In genomic region chr15:82571722-82572222, GRCh38 we compare ENCODE assay signal across 8 cellular contexts. TPM values are rescaled to one million over a fixed set of nuclear protein-coding genes. Genes with fewer than 3 reads are reported as not detected.
A peak's percentile ranks its signal among the peaks of the same experiment; 100 is the strongest.
DNase-seq lines count a peak whose midpoint lies in the region; ATAC-seq lines count a peak whose summit lies in the region.

No MANE protein-coding gene starts in this region.

- H3K36me3 ChIP-seq in iPS DF 6.9 (ENCODE audit: control insufficient read depth, insufficient read depth, low read length), result no peaks in the 10 kb centered on the region

- peak; percentile 2 for DNase-seq in stimulated activated CD4-positive, alpha-beta T cell treated with anti-CD3 and anti-CD28 coated beads, Interleukin-4, amount 100 ng/mL, for 1 hour
- no peak for DNase-seq in stimulated activated CD4-positive, alpha-beta T cell treated with anti-CD3 and anti-CD28 coated beads, Interleukin-4, amount 100 ng/mL, for 4 hours
- DNase-seq in astrocyte of the hippocampus (ENCODE audit: low read depth, low spot score) (peak; percentile 79), iPS DF 6.9 (ENCODE audit: low read depth, low spot score) (no peak), sciatic nerve (ENCODE audit: low spot score) (peak; percentile 77)

- peaks cover 7% of the 10 kb centered on the region for H3K4me1 ChIP-seq in iPS DF 6.9 (ENCODE audit: control insufficient read depth, insufficient read depth, low read length)

- intact Hi-C loops in sciatic nerve (cut with DNase I), result no loop called here

- ATAC-seq in sciatic nerve (peak; percentile 97), GM21619 (IDR thresholded peaks at IDR 0.05; ENCODE audit: unreplicated experiment) (no peak), GM18868 (IDR thresholded peaks at IDR 0.05; ENCODE audit: unreplicated experiment) (no peak), HG03378 (IDR thresholded peaks at IDR 0.05; ENCODE audit: unreplicated experiment) (no peak)

- H3K27ac ChIP-seq in iPS DF 6.9 (ENCODE audit: low read length), result no peak overlapping the region

- H3K4me3 ChIP-seq in iPS DF 6.9 (ENCODE audit: low read length), result peak overlapping the region; percentile 8; the same call in 1 of the 2 replicates

- no CpG with 5 or more reads among the region's 17 CpGs for WGBS in iPS DF 6.9 (ENCODE audit: insufficient coverage, insufficient read length)

- no peaks in the 10 kb centered on the region for H3K9me3 ChIP-seq in iPS DF 6.9 (ENCODE audit: control insufficient read depth, insufficient read depth, low read length)

- no peaks in the 10 kb centered on the region for H3K27me3 ChIP-seq in iPS DF 6.9 (ENCODE audit: control insufficient read depth, insufficient read depth, low read length)

RNA-seq across cellular contexts. Expression of gene RPS17, which starts 31.5 kb away (rescaled TPM):
- total RNA-seq in sciatic nerve, result 1,050 TPM

Comparison
In these comparisons a context has a peak if more than half of its experiments do, and no peak if none do; other contexts are left out.
1. DNase-seq: peak in stimulated activated CD4-positive, alpha-beta T cell treated with anti-CD3 and anti-CD28 coated beads, Interleukin-4, amount 100 ng/mL, for 1 hour (single experiment), astrocyte of the hippocampus (single experiment) and sciatic nerve (single experiment); none in stimulated activated CD4-positive, alpha-beta T cell treated with anti-CD3 and anti-CD28 coated beads, Interleukin-4, amount 100 ng/mL, for 4 hours (0 of 2) and iPS DF 6.9 (single experiment).